31 cellular contexts compared by ENCODE assay signal in genomic region chr22:49906799-49907290, GRCh38. TPM values are rescaled to one million over a fixed set of nuclear protein-coding genes. Genes with fewer than 3 reads are reported as not detected.
DNase-seq lines count a peak whose midpoint lies in the region; ATAC-seq, FAIRE-seq and TF ChIP-seq lines count a peak whose summit lies in the region.
"Had no signal": no experiment of that assay in that cellular context is flagged by ENCODE, and none has a peak within 500 bp of the region (broad histone marks: within the 10 kb centered on the region; RNA-seq: fewer than 3 reads in every experiment).

No MANE protein-coding gene starts in this region.

- ATAC-seq in T-cell (replicated peaks in 1 of 4) (no peak), HG03565 (IDR thresholded peaks at IDR 0.05; ENCODE audit: unreplicated experiment) (no peak)
- no peak for ATAC-seq in stimulated activated naive CD8-positive, alpha-beta T cell treated with anti-CD3 and anti-CD28 coated beads, Interleukin-15, amount 100 ng/mL, for 72 hours
- ATAC-seq: A549, heart left ventricle had no signal

- H3K36me3 Mint-ChIP-seq in activated naive CD4-positive, alpha-beta T cell treated with anti-CD3 and anti-CD28 coated beads, Interleukin-2, amount 50 U/mL, for 24 hours: peaks cover 9% of the 10 kb centered on the region
- peaks cover 19% of the 10 kb centered on the region for H3K36me3 Mint-ChIP-seq in activated naive CD4-positive, alpha-beta T cell treated with anti-CD3 and anti-CD28 coated beads for 36 hours (ENCODE audit: low read depth)
- peaks cover 23% of the 10 kb centered on the region for H3K36me3 Mint-ChIP-seq in T-cell

- H3K36me3 ChIP-seq in kidney (ENCODE audit: control insufficient read depth in 1 of 2, insufficient read depth in 2 of 2, low read length in 2 of 2): peaks cover 20 to 21% of the 10 kb centered on the region in 2 donors

- no peak overlapping the region for H3K9ac ChIP-seq in kidney (ENCODE audit: low read length in 2 of 2)

- POLR2A ChIA-PET in T-cell (lab: Charles Lee): no interaction called here

- no peak for TF ChIP-seq CTCF in kidney (IDR thresholded peaks at IDR 0.05; ENCODE audit: borderline replicate concordance, extremely low read depth, insufficient read depth)

- H3K4me3 ChIP-seq in kidney (ENCODE audit: low read length in 2 of 2): no peak overlapping the region
- H3K4me3 ChIP-seq: A549, breast epithelium, heart left ventricle, PC-9, sigmoid colon had no signal

- DNase-seq in activated naive CD4-positive, alpha-beta T cell treated with anti-CD3 and anti-CD28 coated beads for 36 hours: no peak
- DNase-seq in T-cell (no peak), kidney (peak; percentile 61), T-helper 2 cell (no peak), epidermal melanocyte (ENCODE audit: insufficient read length, low spot score) (no peak)
- DNase-seq in stimulated activated naive CD8-positive, alpha-beta T cell treated with anti-CD3 and anti-CD28 coated beads, Interleukin-15, amount 100 ng/mL, for 72 hours: no peak
- DNase-seq: activated CD4-positive, alpha-beta memory T cell treated with anti-CD3 and anti-CD28 coated beads for 36 hours; activated CD8-positive, alpha-beta memory T cell treated with anti-CD3 and anti-CD28 coated beads, Interleukin-2, amount 50 U/mL, for 48 hours; activated effector memory CD4-positive, alpha-beta T cell treated with Interleukin-2 at 50 U/mL for 16 hours; AML-193; effector CD4-positive, alpha-beta T cell; foreskin fibroblast; GDM1; H9; kidney glomerular epithelial cell; NCI-H1694 treated with DMSO at 0.1 percent for 48 hours; NCI-H524 treated with DMSO at 0.1 percent for 48 hours; PC-9; SHP77 treated with DMSO at 0.1 percent for 48 hours; sigmoid colon; stimulated activated CD4-positive, alpha-beta T cell treated with anti-CD3 and anti-CD28 coated beads, Interleukin-4, amount 100 ng/mL, for 24 hours; stimulated activated naive CD4-positive, alpha-beta T cell had no signal

- no peaks in the 10 kb centered on the region for H3K27me3 Mint-ChIP-seq in activated naive CD4-positive, alpha-beta T cell treated with anti-CD3 and anti-CD28 coated beads, Interleukin-2, amount 50 U/mL, for 24 hours
- H3K27me3 Mint-ChIP-seq in activated naive CD4-positive, alpha-beta T cell treated with anti-CD3 and anti-CD28 coated beads for 36 hours (ENCODE audit: low read depth): no peaks in the 10 kb centered on the region
- no peaks in the 10 kb centered on the region for H3K27me3 Mint-ChIP-seq in T-cell
- no peaks in the 10 kb centered on the region for H3K27me3 Mint-ChIP-seq in stimulated activated naive CD8-positive, alpha-beta T cell treated with anti-CD3 and anti-CD28 coated beads, Interleukin-15, amount 100 ng/mL, for 72 hours
- H3K27me3 Mint-ChIP-seq: activated CD4-positive, alpha-beta memory T cell treated with anti-CD3 and anti-CD28 coated beads for 36 hours; progenitor cell of endocrine pancreas had no signal

- CTCF ChIA-PET in activated naive CD4-positive, alpha-beta T cell treated with anti-CD3 and anti-CD28 coated beads for 36 hours (lab: Charles Lee): no interaction called here
- CTCF ChIA-PET in T-cell (lab: Charles Lee): no interaction called here

- no peaks in the 10 kb centered on the region for H3K9me3 ChIP-seq in kidney (ENCODE audit: control insufficient read depth in 1 of 2, low read length in 2 of 2)
- H3K9me3 ChIP-seq: A549, breast epithelium, heart left ventricle, neutrophil, sigmoid colon had no signal

- H3K4me3 Mint-ChIP-seq in activated naive CD4-positive, alpha-beta T cell treated with anti-CD3 and anti-CD28 coated beads, Interleukin-2, amount 50 U/mL, for 24 hours: no peak overlapping the region
- no peak overlapping the region for H3K4me3 Mint-ChIP-seq in activated naive CD4-positive, alpha-beta T cell treated with anti-CD3 and anti-CD28 coated beads for 36 hours
- no peak overlapping the region for H3K4me3 Mint-ChIP-seq in T-cell
- H3K4me3 Mint-ChIP-seq in stimulated activated naive CD8-positive, alpha-beta T cell treated with anti-CD3 and anti-CD28 coated beads, Interleukin-15, amount 100 ng/mL, for 72 hours: no peak overlapping the region
- H3K4me3 Mint-ChIP-seq: activated CD4-positive, alpha-beta memory T cell treated with anti-CD3 and anti-CD28 coated beads for 36 hours; H9 had no signal

- H3K27ac Mint-ChIP-seq in activated naive CD4-positive, alpha-beta T cell treated with anti-CD3 and anti-CD28 coated beads, Interleukin-2, amount 50 U/mL, for 24 hours: peak overlapping the region; percentile 69
- no peak overlapping the region for H3K27ac Mint-ChIP-seq in activated naive CD4-positive, alpha-beta T cell treated with anti-CD3 and anti-CD28 coated beads for 36 hours
- H3K27ac Mint-ChIP-seq in T-cell: peak overlapping the region; percentile 1 to 64
- H3K27ac Mint-ChIP-seq in stimulated activated naive CD8-positive, alpha-beta T cell treated with anti-CD3 and anti-CD28 coated beads, Interleukin-15, amount 100 ng/mL, for 72 hours: peak overlapping the region; percentile 77 to 97
- H3K27ac Mint-ChIP-seq: activated CD4-positive, alpha-beta memory T cell treated with anti-CD3 and anti-CD28 coated beads for 36 hours; progenitor cell of endocrine pancreas had no signal

- no peaks in the 10 kb centered on the region for H3K4me1 Mint-ChIP-seq in activated naive CD4-positive, alpha-beta T cell treated with anti-CD3 and anti-CD28 coated beads, Interleukin-2, amount 50 U/mL, for 24 hours
- no peaks in the 10 kb centered on the region for H3K4me1 Mint-ChIP-seq in activated naive CD4-positive, alpha-beta T cell treated with anti-CD3 and anti-CD28 coated beads for 36 hours (ENCODE audit: low read depth)
- H3K4me1 Mint-ChIP-seq in T-cell: peaks cover 6 to 14% (median 6%) of the 10 kb centered on the region in 3 donors
- peaks cover 5% of the 10 kb centered on the region for H3K4me1 Mint-ChIP-seq in stimulated activated naive CD8-positive, alpha-beta T cell treated with anti-CD3 and anti-CD28 coated beads, Interleukin-15, amount 100 ng/mL, for 72 hours

- no peaks in the 10 kb centered on the region for H3K9me3 Mint-ChIP-seq in activated naive CD4-positive, alpha-beta T cell treated with anti-CD3 and anti-CD28 coated beads, Interleukin-2, amount 50 U/mL, for 24 hours
- no peaks in the 10 kb centered on the region for H3K9me3 Mint-ChIP-seq in activated naive CD4-positive, alpha-beta T cell treated with anti-CD3 and anti-CD28 coated beads for 36 hours
- peaks cover 0 to 3% (median 0%) of the 10 kb centered on the region in 3 donors for H3K9me3 Mint-ChIP-seq in T-cell
- H3K9me3 Mint-ChIP-seq in stimulated activated naive CD8-positive, alpha-beta T cell treated with anti-CD3 and anti-CD28 coated beads, Interleukin-15, amount 100 ng/mL, for 72 hours: peaks cover 0 to 4% of the 10 kb centered on the region in 2 donors

- intact Hi-C loops in activated naive CD4-positive, alpha-beta T cell treated with anti-CD3 and anti-CD28 coated beads for 36 hours (cut with micrococcal nuclease): no loop called here
- intact Hi-C loops in kidney (cut with DNase I): no loop called here

- H3K27ac ChIP-seq in kidney (ENCODE audit: low read depth in 2 of 2, low read length in 2 of 2): no peak overlapping the region
- H3K27ac ChIP-seq: A549, breast epithelium, heart left ventricle, neutrophil, PC-9, sigmoid colon had no signal

- no peak for FAIRE-seq in kidney (lab: Jason Lieb, UNC)
- FAIRE-seq: A549, colon, TTC549 had no signal

- H3K4me1 ChIP-seq in kidney (ENCODE audit: control insufficient read depth in 1 of 2, insufficient read depth in 1 of 2, low read depth in 1 of 2, low read length in 2 of 2): no peaks in the 10 kb centered on the region
- H3K4me1 ChIP-seq: A549, breast epithelium, sigmoid colon had no signal

RNA-seq across cellular contexts. Expression of gene ALG12, which starts 11.4 kb away (rescaled TPM):
- 1 to 10 TPM; 7.4 to 9.6 TPM for total RNA-seq in activated naive CD4-positive, alpha-beta T cell treated with anti-CD3 and anti-CD28 coated beads for 36 hours
- total RNA-seq in T-cell (10 to 100 TPM; 15.7 to 22.1 (median 15.9) TPM), kidney (28.4 TPM)
- 27.2 TPM for polyA plus RNA-seq in kidney (ENCODE audit: insufficient read depth, low read depth, low replicate concordance)

RNA-seq across cellular contexts. Expression of gene CRELD2, which starts 11.6 kb away (rescaled TPM):
- 10 to 100 TPM; 15.3 to 16.2 TPM for total RNA-seq in activated naive CD4-positive, alpha-beta T cell treated with anti-CD3 and anti-CD28 coated beads for 36 hours
- total RNA-seq in T-cell (10 to 100 TPM; 28.2 to 42.7 (median 39.6) TPM), kidney (54.0 TPM)
- 37.3 TPM for polyA plus RNA-seq in kidney (ENCODE audit: insufficient read depth, low read depth, low replicate concordance)

RNA-seq across cellular contexts. Expression of gene ZBED4, which starts 53.2 kb away (rescaled TPM):
- total RNA-seq in activated naive CD4-positive, alpha-beta T cell treated with anti-CD3 and anti-CD28 coated beads for 36 hours: 10 to 100 TPM; 13.0 to 13.1 TPM
- total RNA-seq in T-cell: 10 to 100 TPM; 16.7 to 19.5 (median 18.3) TPM
- total RNA-seq in kidney: 12.9 TPM
- 2.1 TPM for polyA plus RNA-seq in kidney (ENCODE audit: insufficient read depth, low read depth, low replicate concordance)

RNA-seq across cellular contexts. Expression of gene PIM3, which starts 53.7 kb away (rescaled TPM):
- total RNA-seq in activated naive CD4-positive, alpha-beta T cell treated with anti-CD3 and anti-CD28 coated beads for 36 hours: 100 to 1,000 TPM; 202 to 210 TPM
- 100 to 1,000 TPM in 2 of 5 donors, 10 to 100 TPM in 3; 61.5 to 167 (median 65.0) TPM for total RNA-seq in T-cell
- total RNA-seq in kidney: 107 TPM
- 96.5 TPM for polyA plus RNA-seq in kidney (ENCODE audit: insufficient read depth, low read depth, low replicate concordance)
